ENCODE assay signal across 24 cellular contexts in the genomic region with DNA sequence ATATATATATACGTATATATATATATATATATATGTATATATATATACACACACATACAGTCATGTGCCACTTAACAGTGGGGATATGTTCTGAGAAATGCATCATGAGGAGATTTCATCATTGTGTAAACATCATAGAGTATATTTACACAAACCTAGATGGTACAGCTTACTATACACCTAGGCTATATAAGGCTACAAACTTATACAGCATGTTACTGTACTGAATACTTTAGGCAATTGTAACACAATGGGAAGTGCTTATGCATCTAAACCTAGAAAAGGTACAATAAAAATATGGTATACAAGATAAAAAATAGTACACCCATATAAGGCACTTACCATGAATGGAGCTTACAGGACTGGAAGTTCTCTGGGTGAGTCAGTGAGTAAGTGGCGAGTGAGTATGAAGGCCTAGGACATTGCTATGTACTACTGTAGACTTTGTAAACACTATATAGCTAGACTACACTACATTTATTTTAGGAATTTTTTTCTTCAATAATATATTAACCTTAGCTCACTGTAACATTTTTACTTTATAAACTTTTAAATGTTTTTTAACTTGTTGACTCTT. TPM values are rescaled to one million over a fixed set of nuclear protein-coding genes. Genes with fewer than 3 reads are reported as not detected.
"Had no signal": no experiment of that assay in that cellular context is flagged by ENCODE, and none has a peak within 500 bp of the region (broad histone marks: within the 10 kb centered on the region; RNA-seq: fewer than 3 reads in every experiment).

No MANE protein-coding gene starts in this region.

- DNase-seq: activated CD4-positive, alpha-beta memory T cell treated with anti-CD3 and anti-CD28 coated beads for 36 hours; activated CD4-positive, alpha-beta T cell treated with anti-CD3 and anti-CD28 coated beads, Interleukin-2, amount 10 ng/mL, durations not matched to agents 24 days and 14 days; activated CD4-positive, CD25-positive, alpha-beta regulatory T cell treated with anti-CD3 and anti-CD28 coated beads, Interleukin-2, amount 50 U/mL, for 72 hours; activated CD8-positive, alpha-beta memory T cell treated with anti-CD3 and anti-CD28 coated beads, Interleukin-2, amount 50 U/mL, for 4 hours; activated effector memory CD4-positive, alpha-beta T cell treated with anti-CD3 and anti-CD28 coated beads, Interleukin-2, amount 50 U/mL, for 16 hours; activated naive CD4-positive, alpha-beta T cell treated with anti-CD3 and anti-CD28 coated beads for 36 hours; activated naive CD8-positive, alpha-beta T cell treated with anti-CD3 and anti-CD28 coated beads for 36 hours; activated T-cell treated with anti-CD3 and anti-CD28 coated beads, Interleukin-2, amount 50 U/mL, for 1 hour; adrenal gland; aorta; brain microvascular endothelial cell; central memory CD4-positive, alpha-beta T cell; esophagus squamous epithelium; left ventricle myocardium superior; right lobe of liver; stimulated activated CD4-positive, alpha-beta T cell treated with anti-CD3 and anti-CD28 coated beads, Interleukin-2, amount 100 ng/mL, for 48 hours; stimulated activated naive CD8-positive, alpha-beta T cell treated with anti-CD3 and anti-CD28 coated beads, Interleukin-15, Interleukin-2, amounts not matched to agents 100 U/mL and 50 U/mL, for 24 hours; testis; transverse colon; WERI-Rb-1 had no signal

- H3K4me3 ChIP-seq: adrenal gland, esophagus squamous epithelium, right lobe of liver, testis, transverse colon had no signal

- ATAC-seq: left ventricle myocardium superior; natural killer cell treated with Interleukin-12 subunit alpha and Interleukin-12 subunit beta and Interleukin-15 and Interleukin-18, amount 100 ng/mL, for 72 hours; right lobe of liver; stimulated activated naive CD8-positive, alpha-beta T cell treated with anti-CD3 and anti-CD28 coated beads, Interleukin-15, Interleukin-2, amounts not matched to agents 100 U/mL and 50 U/mL, for 24 hours had no signal

RNA-seq across cellular contexts. Expression of gene CCSER1, which starts 13.2 kb away (rescaled TPM):
- total RNA-seq: activated CD4-positive, alpha-beta T cell treated with anti-CD3 and anti-CD28 coated beads, Interleukin-2, amount 10 ng/mL, durations not matched to agents 24 days and 14 days; activated naive CD4-positive, alpha-beta T cell treated with anti-CD3 and anti-CD28 coated beads for 36 hours; activated T-helper 1 cell treated with anti-CD3 and anti-CD28 coated beads, Interleukin-12 subunit alpha, Interleukin-12 subunit beta, Interleukin-2, Interleukin-4 antibody, amounts not matched to agents 30 ng/mL and 10 ng/mL and 1 ng/mL, durations not matched to agents 14 hours and 24 hours and 36 hours; myocyte; T-helper 1 cell treated with Interleukin-12 subunit alpha and Interleukin-12 subunit beta and Interleukin-4 antibody, amounts not matched to agents 30 ng/mL and 1 ng/mL, for 36 hours had no signal
